In the genomic region with DNA sequence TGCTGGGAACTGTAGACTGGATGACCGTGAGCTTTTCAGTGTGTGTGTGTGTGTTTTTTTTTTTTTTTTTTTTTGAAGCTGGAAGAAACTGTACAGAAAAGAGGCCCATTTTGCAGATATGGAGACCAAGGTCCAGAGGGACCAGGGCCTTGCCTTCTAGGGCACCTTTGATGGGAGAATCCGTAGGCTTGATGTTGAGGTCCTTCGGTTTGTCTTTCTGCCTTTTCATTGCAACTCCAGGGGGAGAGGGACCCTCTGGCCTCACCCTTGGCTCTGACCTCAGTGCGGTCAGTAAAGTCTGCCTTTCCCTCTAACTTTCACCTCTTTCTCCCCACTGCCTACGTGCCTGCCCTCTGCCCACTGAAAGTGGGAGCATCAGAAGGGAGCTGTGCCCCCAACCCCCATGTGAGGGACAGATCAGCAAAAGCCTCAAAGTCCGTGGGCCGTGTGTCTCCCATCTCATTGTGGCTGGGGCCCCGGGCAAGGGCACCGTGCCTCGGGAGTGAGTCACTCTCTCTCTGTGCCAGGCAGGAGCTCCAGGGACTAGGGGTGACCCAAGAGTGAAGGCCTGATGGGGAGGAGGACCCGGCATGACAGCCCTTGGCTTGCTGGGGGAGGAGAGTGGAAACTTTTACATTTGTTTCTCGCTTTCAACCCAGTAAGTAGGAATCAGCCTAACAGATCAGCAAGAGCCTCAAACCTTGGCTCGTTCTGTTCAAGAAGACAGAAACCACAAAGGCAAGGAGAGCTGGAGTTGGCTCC, we compare ENCODE assay signal across 9 cellular contexts.
DNase-seq lines count a peak whose midpoint lies in the region; ATAC-seq and TF ChIP-seq lines count a peak whose summit lies in the region.
"Had no signal": no experiment of that assay in that cellular context is flagged by ENCODE, and none has a peak within 500 bp of the region (broad histone marks: within the 10 kb centered on the region; RNA-seq: fewer than 3 reads in every experiment).

No MANE protein-coding gene starts in this region.

- DNase-seq in HK-2 (ENCODE audit: unreplicated experiment) = peak; percentile 84
- DNase-seq in activated CD8-positive, alpha-beta memory T cell treated with anti-CD3 and anti-CD28 coated beads, Interleukin-2, amount 50 U/mL, for 24 hours (ENCODE audit: extremely low read depth) = peak; percentile 34
- peak; percentile 43 for DNase-seq in left cardiac atrium
- peak in 2 of 3 experiments; percentile 37 to 69 for DNase-seq in stimulated activated CD4-positive, alpha-beta T cell treated with anti-CD3 and anti-CD28 coated beads, TNF-alpha, amount 100 ng/mL, for 24 hours (ENCODE audit: low read depth in 3 of 3)
- no peak for DNase-seq in mesenteric fat pad (ENCODE audit: low spot score)
- DNase-seq in globus pallidus (ENCODE audit: low spot score) = no peak
- DNase-seq in transverse colon = no peak

- no peaks in the 10 kb centered on the region for H3K27me3 ChIP-seq in transverse colon
- H3K27me3 ChIP-seq: tibial artery had no signal

- in situ Hi-C loops in transverse colon (cut with MboI; ENCODE audit: low pct_ligation_motif_present in 1 of 4, low pct_unique_long_range_greater_than_20kb in 1 of 4, low sequenced_read_pairs in 3 of 4) = no loop called here

- H3K4me1 ChIP-seq in transverse colon = peaks cover 0 to 36% (median 15%) of the 10 kb centered on the region in 4 donors

- intact Hi-C loops in left cardiac atrium (cut with DNase I) = no loop called here
- intact Hi-C loops in transverse colon (cut with DNase I; ENCODE audit: low total_unique reads) = no loop called here

- 55% methylated on average over 13 of the region's 13 CpGs; no CpG with 5 or more reads in 1 of the 2 donors for WGBS in transverse colon (ENCODE audit: low coverage in 1 of 2), 2 donors

- no peak for TF ChIP-seq POLR2A in transverse colon (IDR thresholded peaks at IDR 0.05)

- TF ChIP-seq CTCF in transverse colon (IDR thresholded peaks at IDR 0.05) = no peak

- no peak overlapping the region for H3K4me3 ChIP-seq in transverse colon
- H3K4me3 ChIP-seq: tibial artery had no signal

- no peaks in the 10 kb centered on the region for H3K36me3 ChIP-seq in transverse colon
- H3K36me3 ChIP-seq: tibial artery had no signal

- ATAC-seq in left cardiac atrium (peak; percentile 82 to 87), HG03520 (IDR thresholded peaks at IDR 0.05; ENCODE audit: unreplicated experiment) (no peak)

- H3K27ac ChIP-seq in transverse colon = peak overlapping the region in 1 of 4 donors; percentile 10
- H3K27ac ChIP-seq: tibial artery had no signal

- no peaks in the 10 kb centered on the region for H3K9me3 ChIP-seq in transverse colon
- H3K9me3 ChIP-seq: tibial artery had no signal

- no peak for TF ChIP-seq EP300 in transverse colon (IDR thresholded peaks at IDR 0.05; ENCODE audit: low read depth)

Comparison
In these comparisons a context has a peak if more than half of its experiments do, and no peak if none do; other contexts are left out.
1. DNase-seq: peak in HK-2 (single experiment), activated CD8-positive, alpha-beta memory T cell treated with anti-CD3 and anti-CD28 coated beads, Interleukin-2, amount 50 U/mL, for 24 hours (single experiment), left cardiac atrium (single experiment) and stimulated activated CD4-positive, alpha-beta T cell treated with anti-CD3 and anti-CD28 coated beads, TNF-alpha, amount 100 ng/mL, for 24 hours (2 of 3); none in mesenteric fat pad (single experiment), globus pallidus (single experiment) and transverse colon (single experiment).